2 cellular contexts compared by ENCODE assay signal in the genomic region with DNA sequence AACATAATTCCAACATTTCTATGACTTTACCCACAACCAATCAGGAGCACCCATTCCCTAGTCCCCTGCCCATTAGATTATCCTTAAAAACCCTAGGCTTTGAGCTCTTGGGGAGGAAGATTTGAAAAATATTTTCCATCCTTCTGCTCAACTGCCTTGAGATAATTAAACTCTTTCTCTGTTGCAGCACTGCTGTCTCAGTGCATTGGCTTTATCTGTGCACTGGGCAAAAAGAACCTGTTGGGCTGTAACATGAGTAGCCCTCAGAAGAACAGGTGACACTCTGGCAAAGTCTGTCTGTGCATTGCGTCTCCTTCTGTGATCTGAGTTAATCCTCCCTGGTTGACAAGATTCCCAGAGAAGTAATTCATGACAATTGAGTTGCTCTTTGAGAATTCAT.
A peak's percentile ranks its signal among the peaks of the same experiment; 100 is the strongest.
TF ChIP-seq lines count a peak whose summit lies in the region.

No MANE protein-coding gene starts in this region.

TF ChIP-seq in Ishikawa, 13 proteins besides CTCF, POLR2A, EP300 and RAD21 (continued from another document):
- TF ChIP-seq, protein P1, sequence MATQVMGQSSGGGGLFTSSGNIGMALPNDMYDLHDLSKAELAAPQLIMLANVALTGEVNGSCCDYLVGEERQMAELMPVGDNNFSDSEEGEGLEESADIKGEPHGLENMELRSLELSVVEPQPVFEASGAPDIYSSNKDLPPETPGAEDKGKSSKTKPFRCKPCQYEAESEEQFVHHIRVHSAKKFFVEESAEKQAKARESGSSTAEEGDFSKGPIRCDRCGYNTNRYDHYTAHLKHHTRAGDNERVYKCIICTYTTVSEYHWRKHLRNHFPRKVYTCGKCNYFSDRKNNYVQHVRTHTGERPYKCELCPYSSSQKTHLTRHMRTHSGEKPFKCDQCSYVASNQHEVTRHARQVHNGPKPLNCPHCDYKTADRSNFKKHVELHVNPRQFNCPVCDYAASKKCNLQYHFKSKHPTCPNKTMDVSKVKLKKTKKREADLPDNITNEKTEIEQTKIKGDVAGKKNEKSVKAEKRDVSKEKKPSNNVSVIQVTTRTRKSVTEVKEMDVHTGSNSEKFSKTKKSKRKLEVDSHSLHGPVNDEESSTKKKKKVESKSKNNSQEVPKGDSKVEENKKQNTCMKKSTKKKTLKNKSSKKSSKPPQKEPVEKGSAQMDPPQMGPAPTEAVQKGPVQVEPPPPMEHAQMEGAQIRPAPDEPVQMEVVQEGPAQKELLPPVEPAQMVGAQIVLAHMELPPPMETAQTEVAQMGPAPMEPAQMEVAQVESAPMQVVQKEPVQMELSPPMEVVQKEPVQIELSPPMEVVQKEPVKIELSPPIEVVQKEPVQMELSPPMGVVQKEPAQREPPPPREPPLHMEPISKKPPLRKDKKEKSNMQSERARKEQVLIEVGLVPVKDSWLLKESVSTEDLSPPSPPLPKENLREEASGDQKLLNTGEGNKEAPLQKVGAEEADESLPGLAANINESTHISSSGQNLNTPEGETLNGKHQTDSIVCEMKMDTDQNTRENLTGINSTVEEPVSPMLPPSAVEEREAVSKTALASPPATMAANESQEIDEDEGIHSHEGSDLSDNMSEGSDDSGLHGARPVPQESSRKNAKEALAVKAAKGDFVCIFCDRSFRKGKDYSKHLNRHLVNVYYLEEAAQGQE (IDR thresholded peaks at IDR 0.05; ENCODE audit: low read depth), result no peak
TF ChIP-seq in Ishikawa: peak in this region for 1.

TF ChIP-seq in K562, 482 proteins besides CTCF, POLR2A, EP300 and RAD21 (continued from another document):
- TF ChIP-seq, protein P2, sequence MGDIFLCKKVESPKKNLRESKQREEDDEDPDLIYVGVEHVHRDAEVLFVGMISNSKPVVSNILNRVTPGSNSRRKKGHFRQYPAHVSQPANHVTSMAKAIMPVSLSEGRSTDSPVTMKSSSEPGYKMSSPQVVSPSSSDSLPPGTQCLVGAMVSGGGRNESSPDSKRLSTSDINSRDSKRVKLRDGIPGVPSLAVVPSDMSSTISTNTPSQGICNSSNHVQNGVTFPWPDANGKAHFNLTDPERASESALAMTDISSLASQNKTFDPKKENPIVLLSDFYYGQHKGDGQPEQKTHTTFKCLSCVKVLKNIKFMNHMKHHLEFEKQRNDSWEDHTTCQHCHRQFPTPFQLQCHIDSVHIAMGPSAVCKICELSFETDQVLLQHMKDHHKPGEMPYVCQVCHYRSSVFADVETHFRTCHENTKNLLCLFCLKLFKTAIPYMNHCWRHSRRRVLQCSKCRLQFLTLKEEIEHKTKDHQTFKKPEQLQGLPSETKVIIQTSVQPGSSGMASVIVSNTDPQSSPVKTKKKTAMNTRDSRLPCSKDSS (IDR thresholded peaks at IDR 0.05; ENCODE audit: low read depth, partially characterized antibody), result peak; percentile 47
- TF ChIP-seq CBX1 (IDR thresholded peaks at IDR 0.05; ENCODE audit: low read depth) (peak; percentile 44; the same call in 1 of the 2 replicates), RBFOX2 (IDR thresholded peaks at IDR 0.05; ENCODE audit: low read depth, low read length) (no peak), JUND (IDR thresholded peaks at IDR 0.05; ENCODE audit: borderline replicate concordance, low read depth, low read length) (no peak), JUND (tag; IDR thresholded peaks at IDR 0.05; ENCODE audit: borderline replicate concordance, low read depth, low read length) (no peak), U2AF2 (optimal IDR thresholded peaks at IDR 0.05; ENCODE audit: low read depth, low read length) (no peak), NELFE (IDR thresholded peaks at IDR 0.05; ENCODE audit: insufficient read depth, insufficient read length) (no peak), HLTF (IDR thresholded peaks at IDR 0.05) (no peak), TRIM28 (IDR thresholded peaks at IDR 0.05) (peak; percentile 77), ETV1 (tag; conservative IDR thresholded peaks at IDR 0.05; ENCODE audit: low read depth) (no peak), RBM39 (optimal IDR thresholded peaks at IDR 0.05; ENCODE audit: low read depth, low read length) (no peak)
